ENCODE assay signal across 8 cellular contexts in the genomic region with DNA sequence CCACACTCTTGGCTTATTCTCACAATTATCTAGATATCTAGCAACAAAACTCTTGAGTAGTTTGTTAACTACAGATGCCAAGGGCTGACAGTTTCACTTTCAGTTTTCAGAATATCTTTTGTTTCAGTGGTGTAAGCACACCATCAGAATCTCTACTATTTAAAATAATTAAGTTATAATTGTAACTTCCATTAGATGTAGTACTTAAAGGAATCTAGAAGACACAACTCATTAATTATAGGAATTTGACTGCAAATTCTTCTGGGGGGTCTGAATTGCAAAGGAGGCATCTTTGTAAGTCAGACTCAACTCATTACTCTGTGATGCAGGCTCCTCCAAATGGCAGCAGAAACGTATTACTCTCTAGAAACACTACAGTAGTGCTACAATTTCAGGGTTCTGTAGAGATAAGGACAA. TPM values are rescaled to one million over a fixed set of nuclear protein-coding genes. Genes with fewer than 3 reads are reported as not detected.
DNase-seq lines count a peak whose midpoint lies in the region; ATAC-seq and TF ChIP-seq lines count a peak whose summit lies in the region.

No MANE protein-coding gene starts in this region.

- WGBS in right cardiac atrium = 0% methylated on average over 1 of the region's 1 CpG
- WGBS in smooth muscle cell (ENCODE audit: low lambda C conversion rate) = 7% methylated on average over 1 of the region's 1 CpG

- DNase-seq in EL = peak; percentile 57
- peak; percentile 65 for DNase-seq in M059J (ENCODE audit: low read depth)
- DNase-seq in activated naive CD8-positive, alpha-beta T cell treated with anti-CD3 and anti-CD28 coated beads, Interleukin-2, amount 50 U/mL, for 24 hours = no peak
- no peak for DNase-seq in right cardiac atrium
- DNase-seq in smooth muscle cell (lab: John Stamatoyannopoulos, UW; ENCODE audit: unreplicated experiment) = no peak
- no peak for DNase-seq in stimulated activated CD4-positive, alpha-beta T cell treated with anti-CD3 and anti-CD28 coated beads, Interleukin-15, amount 100 ng/mL, for 24 hours
- no peak for DNase-seq in activated effector memory CD4-positive, alpha-beta T cell treated with anti-CD3 and anti-CD28 coated beads, Interleukin-2, amount 50 U/mL, for 16 hours

- H3K9me3 ChIP-seq in right cardiac atrium (ENCODE audit: control insufficient read depth, low read length) (no peaks in the 10 kb centered on the region), smooth muscle cell (replicated peaks; ENCODE audit: low read depth) (no peaks in the 10 kb centered on the region)

- peak overlapping the region; percentile 60 for H3K27ac Mint-ChIP-seq in activated naive CD8-positive, alpha-beta T cell treated with anti-CD3 and anti-CD28 coated beads, Interleukin-2, amount 50 U/mL, for 24 hours

- no peaks in the 10 kb centered on the region for H3K79me2 ChIP-seq in smooth muscle cell (ENCODE audit: low read depth)

- TF ChIP-seq CTCF in smooth muscle cell (IDR thresholded peaks at IDR 0.05; ENCODE audit: borderline replicate concordance, insufficient read depth, poor library complexity, severe bottlenecking) = no peak

- H3K36me3 ChIP-seq in smooth muscle cell (ENCODE audit: low read depth) = no peaks in the 10 kb centered on the region

- H3K9ac ChIP-seq in smooth muscle cell (ENCODE audit: low read depth) = peak overlapping the region; percentile 63

- H3K4me3 ChIP-seq in right cardiac atrium (ENCODE audit: low read length) (peak overlapping the region; percentile 87), smooth muscle cell (peak overlapping the region; percentile 43)

- no peaks in the 10 kb centered on the region for H3K36me3 Mint-ChIP-seq in activated naive CD8-positive, alpha-beta T cell treated with anti-CD3 and anti-CD28 coated beads, Interleukin-2, amount 50 U/mL, for 24 hours (ENCODE audit: low read depth)

- H3K9me3 Mint-ChIP-seq in activated naive CD8-positive, alpha-beta T cell treated with anti-CD3 and anti-CD28 coated beads, Interleukin-2, amount 50 U/mL, for 24 hours = no peaks in the 10 kb centered on the region

- H3K4me1 ChIP-seq in right cardiac atrium (ENCODE audit: control insufficient read depth, insufficient read depth, low read length) = no peaks in the 10 kb centered on the region
- peaks cover 5% of the 10 kb centered on the region for H3K4me1 ChIP-seq in smooth muscle cell (ENCODE audit: low read depth)

- H2AFZ ChIP-seq in smooth muscle cell (ENCODE audit: low read depth) = peak overlapping the region; percentile 90

- peaks cover 40% of the 10 kb centered on the region for H3K4me1 Mint-ChIP-seq in activated naive CD8-positive, alpha-beta T cell treated with anti-CD3 and anti-CD28 coated beads, Interleukin-2, amount 50 U/mL, for 24 hours

- H3K27ac ChIP-seq in right cardiac atrium (ENCODE audit: low read length) = no peak overlapping the region
- peak overlapping the region; percentile 65 for H3K27ac ChIP-seq in smooth muscle cell (ENCODE audit: low read depth)

- ATAC-seq in GM21367 (IDR thresholded peaks at IDR 0.05; ENCODE audit: unreplicated experiment) (peak; percentile 63), right cardiac atrium (peak; percentile 72 to 73)
- no peak for ATAC-seq in activated naive CD8-positive, alpha-beta T cell treated with anti-CD3 and anti-CD28 coated beads, Interleukin-2, amount 50 U/mL, for 24 hours

- peak overlapping the region; percentile 84 for H3K4me2 ChIP-seq in smooth muscle cell

- H3K27me3 ChIP-seq in right cardiac atrium (ENCODE audit: control insufficient read depth, insufficient read depth) = no peaks in the 10 kb centered on the region
- H3K27me3 ChIP-seq in smooth muscle cell (ENCODE audit: low read depth) = no peaks in the 10 kb centered on the region

- H3K27me3 Mint-ChIP-seq in activated naive CD8-positive, alpha-beta T cell treated with anti-CD3 and anti-CD28 coated beads, Interleukin-2, amount 50 U/mL, for 24 hours = peaks cover 2% of the 10 kb centered on the region

- H4K20me1 ChIP-seq in smooth muscle cell (ENCODE audit: low read depth) = no peaks in the 10 kb centered on the region

- H3F3A ChIP-seq in smooth muscle cell (ENCODE audit: low read depth) = peaks cover 23% of the 10 kb centered on the region

- intact Hi-C loops in right cardiac atrium (cut with DNase I) = no loop called here

- H3K4me3 Mint-ChIP-seq in activated naive CD8-positive, alpha-beta T cell treated with anti-CD3 and anti-CD28 coated beads, Interleukin-2, amount 50 U/mL, for 24 hours = peak overlapping the region; percentile 69

RNA-seq across cellular contexts. Expression of gene USPL1, which starts 44.9 kb away (rescaled TPM):
- total RNA-seq in M059J (2014; rRNA removed; shearing (Covaris generic)) = 14.2 and 19.5 TPM in 2 replicates
- total RNA-seq in right cardiac atrium = 10 to 100 TPM; 10.3 to 12.3 (median 10.5) TPM
- polyA plus RNA-seq in right cardiac atrium = 5.7 TPM
- 33.3 and 37.7 TPM in 2 replicates for total RNA-seq in smooth muscle cell
- polyA plus RNA-seq in smooth muscle cell = 11.6 and 12.3 TPM in 2 replicates

Comparison
In these comparisons a context has a peak if more than half of its experiments do, and no peak if none do; other contexts are left out.
1. DNase-seq: peak in EL (single experiment) and M059J (single experiment); none in activated naive CD8-positive, alpha-beta T cell treated with anti-CD3 and anti-CD28 coated beads, Interleukin-2, amount 50 U/mL, for 24 hours (single experiment), right cardiac atrium (0 of 3), smooth muscle cell (single experiment), stimulated activated CD4-positive, alpha-beta T cell treated with anti-CD3 and anti-CD28 coated beads, Interleukin-15, amount 100 ng/mL, for 24 hours (single experiment) and activated effector memory CD4-positive, alpha-beta T cell treated with anti-CD3 and anti-CD28 coated beads, Interleukin-2, amount 50 U/mL, for 16 hours (single experiment).